Comparison of ENCODE assay signal across 8 cellular contexts in genomic region chr2:105235388-105236059, GRCh38. TPM values are rescaled to one million over a fixed set of nuclear protein-coding genes. Genes with fewer than 3 reads are reported as not detected.
DNase-seq lines count a peak whose midpoint lies in the region; ATAC-seq lines count a peak whose summit lies in the region.

No MANE protein-coding gene starts in this region.

- 21 to 37% methylated on average over 9 to 11 of the region's 12 CpGs for WGBS in mesodermal cell (ENCODE audit: insufficient coverage in 2 of 2), 2 experiments

- no peak overlapping the region for H3K4me3 ChIP-seq in effector memory CD4-positive, alpha-beta T cell (ENCODE audit: insufficient read depth, low read depth, low read length, poor library complexity, severe bottlenecking)
- no peak overlapping the region for H3K4me3 ChIP-seq in mesodermal cell (ENCODE audit: extremely low read depth, insufficient read depth, low read length, poor library complexity, severe bottlenecking)

- no peaks in the 10 kb centered on the region for H3K27me3 ChIP-seq in effector memory CD4-positive, alpha-beta T cell (replicated peaks; ENCODE audit: control insufficient read depth, insufficient read depth, low read length, poor library complexity, severe bottlenecking)

- CTCF ChIA-PET in activated CD4-positive, alpha-beta memory T cell treated with anti-CD3 and anti-CD28 coated beads, Interleukin-2, amount 10 ng/mL, durations not matched to agents 7 days and 5 days (lab: Charles Lee) = interaction anchor here (1.1 to 7.4 kb wide), 4 partner anchors 91 to 198 kb away, joined by 3 to 94 read pairs (median 4); partner anchors contain the start of gene MRPS9

- H3K36me3 Mint-ChIP-seq in activated CD4-positive, alpha-beta memory T cell treated with anti-CD3 and anti-CD28 coated beads, Interleukin-2, amount 10 ng/mL, durations not matched to agents 7 days and 5 days (ENCODE audit: low read depth) = no peaks in the 10 kb centered on the region

- DNase-seq in AG08395 (ENCODE audit: low spot score) = peak; percentile 65
- DNase-seq in NCI-H774 (lab: John Stamatoyannopoulos, UW) = peak; percentile 41
- peak; percentile 63 for DNase-seq in activated CD4-positive, alpha-beta memory T cell treated with anti-CD3 and anti-CD28 coated beads, Interleukin-2, amount 10 ng/mL, durations not matched to agents 7 days and 5 days
- DNase-seq in effector memory CD4-positive, alpha-beta T cell = peak in 2 of 3 donors; percentile 4 to 18
- peak; percentile 13 to 31 for DNase-seq in stimulated activated CD8-positive, alpha-beta memory T cell treated with anti-CD3 and anti-CD28 coated beads, Interleukin-2, amount 100 ng/mL, for 1 hour (ENCODE audit: low read depth in 2 of 2)

- POLR2A ChIA-PET in activated CD4-positive, alpha-beta memory T cell treated with anti-CD3 and anti-CD28 coated beads, Interleukin-2, amount 10 ng/mL, durations not matched to agents 7 days and 5 days (lab: Charles Lee) = no interaction called here

- no peak overlapping the region for H3K27ac ChIP-seq in effector memory CD4-positive, alpha-beta T cell (ENCODE audit: insufficient read depth, low read length, poor library complexity, severe bottlenecking)
- peak overlapping the region; percentile 23 for H3K27ac ChIP-seq in mesodermal cell (ENCODE audit: low read depth, low read length, severe bottlenecking)

- peak; percentile 74 for ATAC-seq in GM18870 (IDR thresholded peaks at IDR 0.05; ENCODE audit: unreplicated experiment)
- peak; percentile 68 for ATAC-seq in HG03520 (IDR thresholded peaks at IDR 0.05; ENCODE audit: unreplicated experiment)

- no peak overlapping the region for H3K4me3 Mint-ChIP-seq in activated CD4-positive, alpha-beta memory T cell treated with anti-CD3 and anti-CD28 coated beads, Interleukin-2, amount 10 ng/mL, durations not matched to agents 7 days and 5 days

- no peaks in the 10 kb centered on the region for H3K9me3 Mint-ChIP-seq in activated CD4-positive, alpha-beta memory T cell treated with anti-CD3 and anti-CD28 coated beads, Interleukin-2, amount 10 ng/mL, durations not matched to agents 7 days and 5 days

- peaks cover 17% of the 10 kb centered on the region for H3K4me1 Mint-ChIP-seq in activated CD4-positive, alpha-beta memory T cell treated with anti-CD3 and anti-CD28 coated beads, Interleukin-2, amount 10 ng/mL, durations not matched to agents 7 days and 5 days

- no peaks in the 10 kb centered on the region for H3K36me3 ChIP-seq in effector memory CD4-positive, alpha-beta T cell (ENCODE audit: control insufficient read depth, insufficient read depth, low read length)
- H3K36me3 ChIP-seq in mesodermal cell (ENCODE audit: control insufficient read depth, insufficient read depth, low read length) = no peaks in the 10 kb centered on the region

- H3K4me1 ChIP-seq in effector memory CD4-positive, alpha-beta T cell (ENCODE audit: control insufficient read depth, insufficient read depth, low read length, poor library complexity, severe bottlenecking) = no peaks in the 10 kb centered on the region
- peaks cover 13% of the 10 kb centered on the region for H3K4me1 ChIP-seq in mesodermal cell (ENCODE audit: control insufficient read depth, insufficient read depth, low read length, poor library complexity, severe bottlenecking)

- H3K27ac Mint-ChIP-seq in activated CD4-positive, alpha-beta memory T cell treated with anti-CD3 and anti-CD28 coated beads, Interleukin-2, amount 10 ng/mL, durations not matched to agents 7 days and 5 days = no peak overlapping the region

- peaks cover 21% of the 10 kb centered on the region for H3K27me3 Mint-ChIP-seq in activated CD4-positive, alpha-beta memory T cell treated with anti-CD3 and anti-CD28 coated beads, Interleukin-2, amount 10 ng/mL, durations not matched to agents 7 days and 5 days

- no peaks in the 10 kb centered on the region for H3K9me3 ChIP-seq in effector memory CD4-positive, alpha-beta T cell (ENCODE audit: control insufficient read depth, low read length)
- no peaks in the 10 kb centered on the region for H3K9me3 ChIP-seq in mesodermal cell (ENCODE audit: control insufficient read depth, low read length)

RNA-seq across cellular contexts. Expression of gene GPR45, which starts 6.0 kb away (rescaled TPM):
- total RNA-seq in activated CD4-positive, alpha-beta memory T cell treated with anti-CD3 and anti-CD28 coated beads, Interleukin-2, amount 10 ng/mL, durations not matched to agents 7 days and 5 days = not detected
- polyA plus RNA-seq in mesodermal cell (2013, experiment 1 of 2) = not detected
- polyA plus RNA-seq in mesodermal cell (2013, experiment 2 of 2) = not detected

Comparison
In these comparisons a context has a peak if more than half of its experiments do, and no peak if none do; other contexts are left out.
1. DNase-seq: peak in every context shown above with its lines; median percentile 65 in AG08395; 63 in activated CD4-positive, alpha-beta memory T cell treated with anti-CD3 and anti-CD28 coated beads, Interleukin-2, amount 10 ng/mL, durations not matched to agents 7 days and 5 days; 41 in NCI-H774; 22 in stimulated activated CD8-positive, alpha-beta memory T cell treated with anti-CD3 and anti-CD28 coated beads, Interleukin-2, amount 100 ng/mL, for 1 hour; 11 in effector memory CD4-positive, alpha-beta T cell.